In genomic region chr4:186604124-186604627, GRCh38 we compare ENCODE assay signal across 23 cellular contexts. TPM values are rescaled to one million over a fixed set of nuclear protein-coding genes. Genes with fewer than 3 reads are reported as not detected.
DNase-seq lines count a peak whose midpoint lies in the region; ATAC-seq and TF ChIP-seq lines count a peak whose summit lies in the region.
"Had no signal": no experiment of that assay in that cellular context is flagged by ENCODE, and none has a peak within 500 bp of the region (broad histone marks: within the 10 kb centered on the region; RNA-seq: fewer than 3 reads in every experiment).

No MANE protein-coding gene starts in this region.

- no peak for TF ChIP-seq CTCF in MCF 10A (IDR thresholded peaks at IDR 0.05; ENCODE audit: unreplicated experiment)
- no peak for TF ChIP-seq CTCF in breast epithelium (IDR thresholded peaks at IDR 0.05)
- TF ChIP-seq CTCF in nephron progenitor cell (IDR thresholded peaks at IDR 0.05): no peak
- no peak for TF ChIP-seq CTCF in omental fat pad (IDR thresholded peaks at IDR 0.05)

- H3K4me3 Mint-ChIP-seq in MCF 10A (ENCODE audit: unreplicated experiment) (no peak overlapping the region), nephron progenitor cell (no peak overlapping the region)
- no peak overlapping the region for H3K4me3 Mint-ChIP-seq in activated T-cell treated with anti-CD3 and anti-CD28 coated beads, Interleukin-2, amount 50 U/mL, for 24 hours
- H3K4me3 Mint-ChIP-seq in natural killer cell treated with Interleukin-12 subunit alpha and Interleukin-12 subunit beta and Interleukin-15 and Interleukin-18, amount 100 ng/mL, for 72 hours: no peak overlapping the region
- H3K4me3 Mint-ChIP-seq: CD4-positive, alpha-beta memory T cell; T-cell had no signal

- H3K36me3 Mint-ChIP-seq in MCF 10A (ENCODE audit: insufficient read depth, unreplicated experiment) (peaks cover 93% of the 10 kb centered on the region), nephron progenitor cell (ENCODE audit: low read depth) (peaks cover 95% of the 10 kb centered on the region)
- no peaks in the 10 kb centered on the region for H3K36me3 Mint-ChIP-seq in activated T-cell treated with anti-CD3 and anti-CD28 coated beads, Interleukin-2, amount 50 U/mL, for 24 hours (ENCODE audit: low read depth)
- no peaks in the 10 kb centered on the region for H3K36me3 Mint-ChIP-seq in natural killer cell treated with Interleukin-12 subunit alpha and Interleukin-12 subunit beta and Interleukin-15 and Interleukin-18, amount 100 ng/mL, for 72 hours
- H3K36me3 Mint-ChIP-seq: CD4-positive, alpha-beta memory T cell; T-cell had no signal

- CTCF ChIA-PET in MCF 10A (lab: Yijun Ruan, JAX): interaction anchor here (0.6 kb wide), 1 partner anchor 131 kb away, joined by 3 read pairs; no protein-coding TSS in a partner anchor

- no peaks in the 10 kb centered on the region for H3K27me3 ChIP-seq in breast epithelium
- H3K27me3 ChIP-seq: BLaER1 had no signal

- ATAC-seq in omental fat pad (ENCODE audit: low FRiP score): no peak
- ATAC-seq in natural killer cell treated with Interleukin-12 subunit alpha and Interleukin-12 subunit beta and Interleukin-15 and Interleukin-18, amount 100 ng/mL, for 72 hours: no peak
- ATAC-seq: SK-N-SH treated with all-trans-retinoic acid at 6 μM for 48 hours, T-cell had no signal

- no peak overlapping the region for H3K4me3 ChIP-seq in breast epithelium
- H3K4me3 ChIP-seq: BLaER1 had no signal

- H3K9me3 ChIP-seq in breast epithelium: no peaks in the 10 kb centered on the region
- H3K9me3 ChIP-seq: BLaER1 had no signal

- no peak overlapping the region for H3K27ac ChIP-seq in breast epithelium
- H3K27ac ChIP-seq: BLaER1 had no signal

- intact Hi-C loops in MCF 10A (cut with micrococcal nuclease) (no loop called here), breast epithelium (cut with DNase I; ENCODE audit: low total_unique reads) (no loop called here)

- H3K27me3 Mint-ChIP-seq in MCF 10A (ENCODE audit: insufficient read depth, unreplicated experiment) (no peaks in the 10 kb centered on the region), nephron progenitor cell (ENCODE audit: low read depth, poor library complexity) (no peaks in the 10 kb centered on the region)
- H3K27me3 Mint-ChIP-seq in activated T-cell treated with anti-CD3 and anti-CD28 coated beads, Interleukin-2, amount 50 U/mL, for 24 hours: no peaks in the 10 kb centered on the region
- H3K27me3 Mint-ChIP-seq in natural killer cell treated with Interleukin-12 subunit alpha and Interleukin-12 subunit beta and Interleukin-15 and Interleukin-18, amount 100 ng/mL, for 72 hours: no peaks in the 10 kb centered on the region
- H3K27me3 Mint-ChIP-seq: CD4-positive, alpha-beta memory T cell; T-cell had no signal

- POLR2A ChIA-PET in MCF 10A (lab: Yijun Ruan, JAX): no interaction called here

- no peaks in the 10 kb centered on the region for H3K4me1 ChIP-seq in breast epithelium

- no peaks in the 10 kb centered on the region for H3K9me3 Mint-ChIP-seq in MCF 10A (ENCODE audit: unreplicated experiment)
- H3K9me3 Mint-ChIP-seq in nephron progenitor cell: no peaks in the 10 kb centered on the region
- H3K9me3 Mint-ChIP-seq in activated T-cell treated with anti-CD3 and anti-CD28 coated beads, Interleukin-2, amount 50 U/mL, for 24 hours: no peaks in the 10 kb centered on the region
- H3K9me3 Mint-ChIP-seq in natural killer cell treated with Interleukin-12 subunit alpha and Interleukin-12 subunit beta and Interleukin-15 and Interleukin-18, amount 100 ng/mL, for 72 hours: peaks cover 8% of the 10 kb centered on the region

- peaks cover 19% of the 10 kb centered on the region for H3K36me3 ChIP-seq in breast epithelium

- H3K4me1 Mint-ChIP-seq in MCF 10A (ENCODE audit: insufficient read depth, unreplicated experiment): peaks cover 19% of the 10 kb centered on the region
- H3K4me1 Mint-ChIP-seq in nephron progenitor cell: no peaks in the 10 kb centered on the region
- H3K4me1 Mint-ChIP-seq in activated T-cell treated with anti-CD3 and anti-CD28 coated beads, Interleukin-2, amount 50 U/mL, for 24 hours (ENCODE audit: low read depth): no peaks in the 10 kb centered on the region
- no peaks in the 10 kb centered on the region for H3K4me1 Mint-ChIP-seq in natural killer cell treated with Interleukin-12 subunit alpha and Interleukin-12 subunit beta and Interleukin-15 and Interleukin-18, amount 100 ng/mL, for 72 hours (ENCODE audit: low read depth in 2 of 2)
- H3K4me1 Mint-ChIP-seq: CD4-positive, alpha-beta memory T cell; T-cell had no signal

- BruUV-seq in MCF 10A (replicated peaks; lab: Mats Ljungman, UMichigan): no TSS peak

- DNase-seq in MCF 10A (ENCODE audit: unreplicated experiment): no peak
- DNase-seq in breast epithelium (ENCODE audit: low spot score in 2 of 2): no peak
- peak; percentile 45 for DNase-seq in NCI-H2029 (lab: John Stamatoyannopoulos, UW)
- peak; percentile 73 for DNase-seq in NCI-H748 (lab: John Stamatoyannopoulos, UW; ENCODE audit: unreplicated experiment)
- no peak for DNase-seq in nephron progenitor cell
- DNase-seq in omental fat pad (ENCODE audit: low spot score): no peak
- no peak for DNase-seq in activated T-cell treated with anti-CD3 and anti-CD28 coated beads, Interleukin-2, amount 50 U/mL, for 24 hours
- DNase-seq in natural killer cell treated with Interleukin-12 subunit alpha and Interleukin-12 subunit beta and Interleukin-15 and Interleukin-18, amount 100 ng/mL, for 72 hours (ENCODE audit: low spot score): no peak
- DNase-seq: Calu3; CD4-positive, alpha-beta memory T cell; DMS79; H7; Kasumi-1; MM.1S; NCI-H1105 treated with DMSO at 0.1 percent for 48 hours; NCI-H1694; NCI-H524; Right ventricle myocardium superior; T-cell had no signal

- H3K27ac Mint-ChIP-seq in MCF 10A (ENCODE audit: low read depth, unreplicated experiment) (peak overlapping the region; percentile 62), nephron progenitor cell (peak overlapping the region; percentile 74)
- no peak overlapping the region for H3K27ac Mint-ChIP-seq in activated T-cell treated with anti-CD3 and anti-CD28 coated beads, Interleukin-2, amount 50 U/mL, for 24 hours
- H3K27ac Mint-ChIP-seq in natural killer cell treated with Interleukin-12 subunit alpha and Interleukin-12 subunit beta and Interleukin-15 and Interleukin-18, amount 100 ng/mL, for 72 hours: no peak overlapping the region
- H3K27ac Mint-ChIP-seq: CD4-positive, alpha-beta memory T cell; T-cell had no signal

- TF ChIP-seq POLR2A in breast epithelium (IDR thresholded peaks at IDR 0.05): no peak

RNA-seq across cellular contexts. Expression of gene MTNR1A, which starts 48.8 kb away (rescaled TPM):
- total RNA-seq in MCF 10A (2022) (0.25 TPM in 1 of 2 replicates, not detected in the other), breast epithelium (not detected), omental fat pad (not detected)
- not detected for total RNA-seq in natural killer cell treated with Interleukin-12 subunit alpha and Interleukin-12 subunit beta and Interleukin-15 and Interleukin-18, amount 100 ng/mL, for 72 hours
- total RNA-seq: CD4-positive, alpha-beta memory T cell; HT-29; OCI-LY7; Right ventricle myocardium superior; T-cell had no signal

Comparison
In these comparisons a context has a peak if more than half of its experiments do, and no peak if none do; other contexts are left out.
1. DNase-seq: peak in NCI-H2029 (single experiment) and NCI-H748 (single experiment); none in MCF 10A (single experiment), breast epithelium (0 of 2), nephron progenitor cell (single experiment), omental fat pad (single experiment), activated T-cell treated with anti-CD3 and anti-CD28 coated beads, Interleukin-2, amount 50 U/mL, for 24 hours (single experiment) and natural killer cell treated with Interleukin-12 subunit alpha and Interleukin-12 subunit beta and Interleukin-15 and Interleukin-18, amount 100 ng/mL, for 72 hours (single experiment).
2. H3K27ac Mint-ChIP-seq: peak in MCF 10A (single experiment) and nephron progenitor cell (single experiment); none in activated T-cell treated with anti-CD3 and anti-CD28 coated beads, Interleukin-2, amount 50 U/mL, for 24 hours (single experiment) and natural killer cell treated with Interleukin-12 subunit alpha and Interleukin-12 subunit beta and Interleukin-15 and Interleukin-18, amount 100 ng/mL, for 72 hours (0 of 2).